19 cellular contexts compared by ENCODE assay signal in the genomic region with DNA sequence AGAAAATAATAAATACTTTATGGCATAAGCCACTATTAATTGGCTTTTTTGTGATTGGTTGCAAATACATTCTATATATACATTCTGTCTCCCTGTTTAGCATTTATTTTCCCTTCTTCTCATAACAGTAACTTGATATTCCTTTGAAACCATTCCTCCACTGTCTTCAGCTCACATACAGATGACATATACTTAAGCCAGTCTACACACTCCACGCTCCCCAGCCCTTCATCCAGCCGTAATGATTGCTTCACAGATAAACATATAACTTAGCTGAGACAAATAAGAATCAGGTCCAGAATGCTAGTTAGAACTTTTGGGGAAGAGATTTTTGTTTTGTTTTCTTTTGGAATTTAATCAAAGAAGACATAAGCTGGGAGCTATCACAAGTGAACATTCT.
"Had no signal": no experiment of that assay in that cellular context is flagged by ENCODE, and none has a peak within 500 bp of the region (broad histone marks: within the 10 kb centered on the region; RNA-seq: fewer than 3 reads in every experiment).

No MANE protein-coding gene starts in this region.

- H3K4me1 Mint-ChIP-seq: activated CD4-positive, alpha-beta memory T cell treated with anti-CD3 and anti-CD28 coated beads, Interleukin-2, amount 10 ng/mL, durations not matched to agents 7 days and 5 days; activated CD8-positive, alpha-beta memory T cell treated with anti-CD3 and anti-CD28 coated beads, Interleukin-2, amount 10 ng/mL, durations not matched to agents 7 days and 5 days; activated naive CD4-positive, alpha-beta T cell treated with anti-CD3 and anti-CD28 coated beads, Interleukin-2, amount 50 U/mL, for 24 hours had no signal

- H3K4me1 ChIP-seq: foreskin keratinocyte, prostate gland had no signal

- H3K9me3 ChIP-seq: body of pancreas, left lung, prostate gland, transverse colon had no signal

- H3K27me3 ChIP-seq: body of pancreas, foreskin keratinocyte, left lung, transverse colon had no signal

- DNase-seq: activated CD4-positive, alpha-beta memory T cell treated with anti-CD3 and anti-CD28 coated beads, Interleukin-2, amount 10 ng/mL, durations not matched to agents 7 days and 5 days; activated CD4-positive, alpha-beta T cell treated with anti-CD3 and anti-CD28 coated beads for 4 hours; activated CD4-positive, CD25-positive, alpha-beta regulatory T cell; activated CD8-positive, alpha-beta memory T cell treated with anti-CD3 and anti-CD28 coated beads, Interleukin-2, amount 10 ng/mL, durations not matched to agents 7 days and 5 days; activated gamma-delta T cell treated with Interleukin-2 at 50 U/mL for 16 hours; anterior cingulate cortex; body of pancreas; foreskin keratinocyte; kidney glomerular epithelial cell; left lung; naive thymus-derived CD8-positive, alpha-beta T cell; stimulated activated CD4-positive, alpha-beta T cell treated with anti-CD3 and anti-CD28 coated beads, Interleukin-1b, Interleukin-23, amount 100 ng/mL, for 48 hours; T1000; transverse colon had no signal

- H3K4me3 Mint-ChIP-seq: activated CD4-positive, alpha-beta memory T cell treated with anti-CD3 and anti-CD28 coated beads, Interleukin-2, amount 10 ng/mL, durations not matched to agents 7 days and 5 days; activated CD8-positive, alpha-beta memory T cell treated with anti-CD3 and anti-CD28 coated beads, Interleukin-2, amount 10 ng/mL, durations not matched to agents 7 days and 5 days; activated naive CD4-positive, alpha-beta T cell treated with anti-CD3 and anti-CD28 coated beads, Interleukin-2, amount 50 U/mL, for 24 hours; activated T-helper 1 cell treated with anti-CD3 and anti-CD28 coated beads, Interleukin-12 subunit alpha, Interleukin-12 subunit beta, Interleukin-2, Interleukin-4 antibody, amounts not matched to agents 30 ng/mL and 10 ng/mL and 1 ng/mL, durations not matched to agents 14 hours and 24 hours and 36 hours; naive thymus-derived CD8-positive, alpha-beta T cell; T-helper 1 cell treated with Interleukin-12 subunit alpha and Interleukin-12 subunit beta and Interleukin-4 antibody, amounts not matched to agents 30 μg/mL and 1 μg/mL, for 36 hours had no signal

- H3K36me3 Mint-ChIP-seq: activated CD8-positive, alpha-beta memory T cell treated with anti-CD3 and anti-CD28 coated beads, Interleukin-2, amount 10 ng/mL, durations not matched to agents 7 days and 5 days; activated naive CD4-positive, alpha-beta T cell treated with anti-CD3 and anti-CD28 coated beads, Interleukin-2, amount 50 U/mL, for 24 hours; naive thymus-derived CD8-positive, alpha-beta T cell had no signal

- H3K36me3 ChIP-seq: left lung, prostate gland, transverse colon had no signal

- H3K9me3 Mint-ChIP-seq: activated CD4-positive, alpha-beta memory T cell treated with anti-CD3 and anti-CD28 coated beads, Interleukin-2, amount 10 ng/mL, durations not matched to agents 7 days and 5 days; activated naive CD4-positive, alpha-beta T cell treated with anti-CD3 and anti-CD28 coated beads, Interleukin-2, amount 50 U/mL, for 24 hours; activated T-helper 1 cell treated with anti-CD3 and anti-CD28 coated beads, Interleukin-12 subunit alpha, Interleukin-12 subunit beta, Interleukin-2, Interleukin-4 antibody, amounts not matched to agents 30 ng/mL and 10 ng/mL and 1 ng/mL, durations not matched to agents 14 hours and 24 hours and 36 hours; naive thymus-derived CD8-positive, alpha-beta T cell; T-helper 1 cell treated with Interleukin-12 subunit alpha and Interleukin-12 subunit beta and Interleukin-4 antibody, amounts not matched to agents 30 μg/mL and 1 μg/mL, for 36 hours had no signal

- H3K27ac ChIP-seq: body of pancreas, epithelial cell of prostate, foreskin keratinocyte, left lung, prostate gland, transverse colon had no signal

- ATAC-seq: activated CD8-positive, alpha-beta memory T cell treated with anti-CD3 and anti-CD28 coated beads, Interleukin-2, amount 10 ng/mL, durations not matched to agents 7 days and 5 days; body of pancreas; foreskin keratinocyte; left lung; naive thymus-derived CD8-positive, alpha-beta T cell had no signal

- H3K4me3 ChIP-seq: body of pancreas, left lung, prostate gland, transverse colon had no signal

- H3K27me3 Mint-ChIP-seq: activated CD4-positive, alpha-beta memory T cell treated with anti-CD3 and anti-CD28 coated beads, Interleukin-2, amount 10 ng/mL, durations not matched to agents 7 days and 5 days; activated CD8-positive, alpha-beta memory T cell treated with anti-CD3 and anti-CD28 coated beads, Interleukin-2, amount 10 ng/mL, durations not matched to agents 7 days and 5 days; activated naive CD4-positive, alpha-beta T cell treated with anti-CD3 and anti-CD28 coated beads, Interleukin-2, amount 50 U/mL, for 24 hours had no signal

- H3K27ac Mint-ChIP-seq: activated CD4-positive, alpha-beta memory T cell treated with anti-CD3 and anti-CD28 coated beads, Interleukin-2, amount 10 ng/mL, durations not matched to agents 7 days and 5 days; activated CD8-positive, alpha-beta memory T cell treated with anti-CD3 and anti-CD28 coated beads, Interleukin-2, amount 10 ng/mL, durations not matched to agents 7 days and 5 days; activated naive CD4-positive, alpha-beta T cell treated with anti-CD3 and anti-CD28 coated beads, Interleukin-2, amount 50 U/mL, for 24 hours; activated T-helper 1 cell treated with anti-CD3 and anti-CD28 coated beads, Interleukin-12 subunit alpha, Interleukin-12 subunit beta, Interleukin-2, Interleukin-4 antibody, amounts not matched to agents 30 ng/mL and 10 ng/mL and 1 ng/mL, durations not matched to agents 14 hours and 24 hours and 36 hours; naive thymus-derived CD8-positive, alpha-beta T cell; T-helper 1 cell treated with Interleukin-12 subunit alpha and Interleukin-12 subunit beta and Interleukin-4 antibody, amounts not matched to agents 30 μg/mL and 1 μg/mL, for 36 hours had no signal
